In the genomic region with DNA sequence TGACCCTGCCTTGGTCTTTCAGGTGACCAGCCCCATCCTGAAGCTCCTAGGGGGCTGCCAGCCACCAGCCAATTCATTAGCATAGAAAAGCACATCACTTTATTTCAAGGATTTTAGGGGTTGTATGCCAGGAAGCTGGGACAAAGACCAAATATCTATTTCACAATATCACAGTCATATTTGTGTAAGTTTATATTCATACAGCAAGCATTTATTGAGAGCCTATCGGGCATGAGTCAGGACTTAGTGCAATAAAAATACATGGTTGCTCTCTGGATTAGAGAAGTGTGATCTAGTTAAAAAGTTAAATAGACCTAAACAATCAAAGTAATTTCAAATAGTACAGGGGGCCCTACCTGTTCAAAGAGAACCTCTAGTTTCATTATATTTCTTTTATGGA, we compare ENCODE assay signal across 18 cellular contexts.
"Had no signal": no experiment of that assay in that cellular context is flagged by ENCODE, and none has a peak within 500 bp of the region (broad histone marks: within the 10 kb centered on the region; RNA-seq: fewer than 3 reads in every experiment).

No MANE protein-coding gene starts in this region.

- ATAC-seq: activated naive CD8-positive, alpha-beta T cell treated with anti-CD3 and anti-CD28 coated beads, Interleukin-2, amount 50 U/mL, for 24 hours; activated T-cell treated with anti-CD3 and anti-CD28 coated beads, Interleukin-2, amount 50 U/mL, for 72 hours; gastrocnemius medialis; heart right ventricle; left ventricle myocardium superior; stimulated activated naive B cell treated with anti-CD40 and anti-IgM and Interleukin-4, amounts not matched to agents 10 μg/mL and 1 μg/mL and 100 μg/mL, for 72 hours; T-cell had no signal

- H3K4me3 ChIP-seq: gastrocnemius medialis, heart right ventricle, pancreas, SK-N-MC, skin epidermis had no signal

- H3K36me3 ChIP-seq: pancreas had no signal

- H3K9me3 Mint-ChIP-seq: activated T-cell treated with anti-CD3 and anti-CD28 coated beads, Interleukin-2, amount 50 U/mL, for 72 hours; stimulated activated naive B cell treated with anti-CD40 and anti-IgM and Interleukin-4, amounts not matched to agents 10 μg/mL and 1 μg/mL and 100 μg/mL, for 72 hours; T-cell had no signal

- DNase-seq: activated CD4-positive, alpha-beta memory T cell treated with anti-CD3 and anti-CD28 coated beads, Interleukin-2, amount 10 ng/mL, durations not matched to agents 7 days and 5 days; activated CD8-positive, alpha-beta memory T cell treated with anti-CD3 and anti-CD28 coated beads, Interleukin-2, amount 50 U/mL, for 4 hours; activated naive CD8-positive, alpha-beta T cell treated with anti-CD3 and anti-CD28 coated beads, Interleukin-2, amount 50 U/mL, for 24 hours; activated T-cell treated with anti-CD3 and anti-CD28 coated beads, Interleukin-2, amount 50 U/mL, for 72 hours; central memory CD4-positive, alpha-beta T cell; cortex of kidney; effector memory CD4-positive, alpha-beta T cell; gastrocnemius medialis; heart right ventricle; left ventricle myocardium superior; mesendoderm; pancreas; stimulated activated naive B cell treated with anti-CD40 and anti-IgM and Interleukin-4, amounts not matched to agents 10 μg/mL and 1 μg/mL and 100 μg/mL, for 72 hours; T-cell; T1000; trophoblast cell had no signal

- H3K4me1 ChIP-seq: pancreas had no signal

- H3K4me1 Mint-ChIP-seq: activated CD4-positive, alpha-beta memory T cell treated with anti-CD3 and anti-CD28 coated beads, Interleukin-2, amount 10 ng/mL, durations not matched to agents 7 days and 5 days; stimulated activated naive B cell treated with anti-CD40 and anti-IgM and Interleukin-4, amounts not matched to agents 10 μg/mL and 1 μg/mL and 100 μg/mL, for 72 hours had no signal

- H3K27ac ChIP-seq: gastrocnemius medialis, heart right ventricle, pancreas, SK-N-MC, skin epidermis had no signal

- H3K27ac Mint-ChIP-seq: activated CD4-positive, alpha-beta memory T cell treated with anti-CD3 and anti-CD28 coated beads, Interleukin-2, amount 10 ng/mL, durations not matched to agents 7 days and 5 days; activated naive CD8-positive, alpha-beta T cell treated with anti-CD3 and anti-CD28 coated beads, Interleukin-2, amount 50 U/mL, for 24 hours; activated T-cell treated with anti-CD3 and anti-CD28 coated beads, Interleukin-2, amount 50 U/mL, for 72 hours; stimulated activated naive B cell treated with anti-CD40 and anti-IgM and Interleukin-4, amounts not matched to agents 10 μg/mL and 1 μg/mL and 100 μg/mL, for 72 hours; T-cell had no signal

- H3K9me3 ChIP-seq: gastrocnemius medialis, heart right ventricle, pancreas had no signal

- H3K4me3 Mint-ChIP-seq: activated CD4-positive, alpha-beta memory T cell treated with anti-CD3 and anti-CD28 coated beads, Interleukin-2, amount 10 ng/mL, durations not matched to agents 7 days and 5 days; activated naive CD8-positive, alpha-beta T cell treated with anti-CD3 and anti-CD28 coated beads, Interleukin-2, amount 50 U/mL, for 24 hours; activated T-cell treated with anti-CD3 and anti-CD28 coated beads, Interleukin-2, amount 50 U/mL, for 72 hours; stimulated activated naive B cell treated with anti-CD40 and anti-IgM and Interleukin-4, amounts not matched to agents 10 μg/mL and 1 μg/mL and 100 μg/mL, for 72 hours; T-cell had no signal

- H3K27me3 ChIP-seq: gastrocnemius medialis, heart right ventricle, pancreas had no signal

- H3K27me3 Mint-ChIP-seq: activated CD4-positive, alpha-beta memory T cell treated with anti-CD3 and anti-CD28 coated beads, Interleukin-2, amount 10 ng/mL, durations not matched to agents 7 days and 5 days; activated naive CD8-positive, alpha-beta T cell treated with anti-CD3 and anti-CD28 coated beads, Interleukin-2, amount 50 U/mL, for 24 hours; stimulated activated naive B cell treated with anti-CD40 and anti-IgM and Interleukin-4, amounts not matched to agents 10 μg/mL and 1 μg/mL and 100 μg/mL, for 72 hours; T-cell had no signal
